ENCODE assay signal across 13 cellular contexts in the genomic region with DNA sequence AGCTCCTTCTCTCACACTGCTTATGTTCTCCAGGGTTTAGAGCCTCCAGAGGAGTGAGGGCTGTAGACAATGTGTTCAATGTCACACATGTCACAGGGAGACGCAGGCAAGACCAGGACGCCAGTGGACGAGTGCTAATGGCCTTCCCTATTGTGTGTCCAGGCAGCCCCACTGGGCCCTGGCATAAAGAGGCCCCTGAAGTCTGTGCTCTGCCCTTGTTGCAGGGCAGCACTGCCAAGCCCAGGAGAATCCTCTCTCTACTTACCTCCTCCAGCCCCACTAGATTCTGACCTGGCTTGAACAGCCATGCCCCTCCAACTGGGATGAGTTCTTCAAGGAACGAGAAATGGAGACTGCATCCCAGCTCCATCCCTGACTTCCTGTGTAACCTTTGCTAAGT. TPM values are rescaled to one million over a fixed set of nuclear protein-coding genes. Genes with fewer than 3 reads are reported as not detected.
"Had no signal": no experiment of that assay in that cellular context is flagged by ENCODE, and none has a peak within 500 bp of the region (broad histone marks: within the 10 kb centered on the region; RNA-seq: fewer than 3 reads in every experiment).

No MANE protein-coding gene starts in this region.

- H3K9me3 Mint-ChIP-seq: activated CD4-positive, alpha-beta T cell treated with anti-CD3 and anti-CD28 coated beads, Interleukin-2, amount 10 ng/mL, durations not matched to agents 7 days and 5 days; activated naive CD4-positive, alpha-beta T cell treated with anti-CD3 and anti-CD28 coated beads, Interleukin-2, amount 10 ng/mL, durations not matched to agents 7 days and 5 days; nephron; stimulated activated naive B cell treated with anti-CD40 and anti-IgM and Interleukin-4, amounts not matched to agents 10 μg/mL and 1 μg/mL and 100 μg/mL, for 72 hours had no signal

- H3K27ac ChIP-seq: ascending aorta, dorsolateral prefrontal cortex, left lung, psoas muscle, right lobe of liver, tibial artery had no signal

- H3K36me3 ChIP-seq: ascending aorta, left lung, right lobe of liver, tibial artery had no signal

- H3K27ac Mint-ChIP-seq: activated CD4-positive, alpha-beta T cell treated with anti-CD3 and anti-CD28 coated beads, Interleukin-2, amount 10 ng/mL, durations not matched to agents 7 days and 5 days; activated naive CD4-positive, alpha-beta T cell treated with anti-CD3 and anti-CD28 coated beads, Interleukin-2, amount 10 ng/mL, durations not matched to agents 7 days and 5 days; nephron; stimulated activated naive B cell treated with anti-CD40 and anti-IgM and Interleukin-4, amounts not matched to agents 10 μg/mL and 1 μg/mL and 100 μg/mL, for 72 hours had no signal

- H3K4me1 ChIP-seq: left lung, psoas muscle, right lobe of liver had no signal

- H3K36me3 Mint-ChIP-seq: activated naive CD4-positive, alpha-beta T cell treated with anti-CD3 and anti-CD28 coated beads, Interleukin-2, amount 10 ng/mL, durations not matched to agents 7 days and 5 days; stimulated activated naive B cell treated with anti-CD40 and anti-IgM and Interleukin-4, amounts not matched to agents 10 μg/mL and 1 μg/mL and 100 μg/mL, for 72 hours had no signal

- ATAC-seq: psoas muscle; right lobe of liver; stimulated activated naive B cell treated with anti-CD40 and anti-IgM and Interleukin-4, amounts not matched to agents 10 μg/mL and 1 μg/mL and 100 μg/mL, for 72 hours had no signal

- H3K9me3 ChIP-seq: ascending aorta, left lung, psoas muscle, right lobe of liver, tibial artery had no signal

- H3K4me3 ChIP-seq: ascending aorta, dorsolateral prefrontal cortex, left lung, psoas muscle, right lobe of liver, tibial artery had no signal

- H3K27me3 ChIP-seq: ascending aorta, right lobe of liver had no signal

- H3K4me1 Mint-ChIP-seq: activated CD4-positive, alpha-beta T cell treated with anti-CD3 and anti-CD28 coated beads, Interleukin-2, amount 10 ng/mL, durations not matched to agents 7 days and 5 days; activated naive CD4-positive, alpha-beta T cell treated with anti-CD3 and anti-CD28 coated beads, Interleukin-2, amount 10 ng/mL, durations not matched to agents 7 days and 5 days had no signal

- DNase-seq: activated CD4-positive, alpha-beta T cell treated with anti-CD3 and anti-CD28 coated beads, Interleukin-2, amount 10 ng/mL, durations not matched to agents 7 days and 5 days; activated CD4-positive, CD25-positive, alpha-beta regulatory T cell; activated naive CD4-positive, alpha-beta T cell treated with anti-CD3 and anti-CD28 coated beads, Interleukin-2, amount 10 ng/mL, durations not matched to agents 7 days and 5 days; dorsolateral prefrontal cortex; hippocampal formation; left lung; occipital lobe; psoas muscle; right lobe of liver; stimulated activated naive B cell treated with anti-CD40 and anti-IgM and Interleukin-4, amounts not matched to agents 10 μg/mL and 1 μg/mL and 100 μg/mL, for 72 hours had no signal

- H3K4me3 Mint-ChIP-seq: activated CD4-positive, alpha-beta T cell treated with anti-CD3 and anti-CD28 coated beads, Interleukin-2, amount 10 ng/mL, durations not matched to agents 7 days and 5 days; activated naive CD4-positive, alpha-beta T cell treated with anti-CD3 and anti-CD28 coated beads, Interleukin-2, amount 10 ng/mL, durations not matched to agents 7 days and 5 days; nephron; stimulated activated naive B cell treated with anti-CD40 and anti-IgM and Interleukin-4, amounts not matched to agents 10 μg/mL and 1 μg/mL and 100 μg/mL, for 72 hours had no signal

RNA-seq across cellular contexts. Expression of a gene that starts 33.8 kb away (rescaled TPM):
- total RNA-seq: occipital lobe had no signal
